ENCODE assay signal across 1 cellular context in genomic region chr19:792361-792885, GRCh38.
TF ChIP-seq lines count a peak whose summit lies in the region.

No MANE protein-coding gene starts in this region.

TF ChIP-seq in A549, 52 proteins besides CTCF, POLR2A, EP300 and RAD21 (continued from another document):
- TF ChIP-seq REST (IDR thresholded peaks at IDR 0.05) (no peak), BCL3 (IDR thresholded peaks at IDR 0.05) (no peak), KDM5A (IDR thresholded peaks at IDR 0.05) (no peak), ZSCAN20 (CRISPR knock-in tag; IDR thresholded peaks at IDR 0.05) (no peak), HEYL (CRISPR knock-in tag; IDR thresholded peaks at IDR 0.05) (no peak)
- TF ChIP-seq, protein P1, sequence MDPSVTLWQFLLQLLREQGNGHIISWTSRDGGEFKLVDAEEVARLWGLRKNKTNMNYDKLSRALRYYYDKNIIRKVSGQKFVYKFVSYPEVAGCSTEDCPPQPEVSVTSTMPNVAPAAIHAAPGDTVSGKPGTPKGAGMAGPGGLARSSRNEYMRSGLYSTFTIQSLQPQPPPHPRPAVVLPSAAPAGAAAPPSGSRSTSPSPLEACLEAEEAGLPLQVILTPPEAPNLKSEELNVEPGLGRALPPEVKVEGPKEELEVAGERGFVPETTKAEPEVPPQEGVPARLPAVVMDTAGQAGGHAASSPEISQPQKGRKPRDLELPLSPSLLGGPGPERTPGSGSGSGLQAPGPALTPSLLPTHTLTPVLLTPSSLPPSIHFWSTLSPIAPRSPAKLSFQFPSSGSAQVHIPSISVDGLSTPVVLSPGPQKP (IDR thresholded peaks at IDR 0.05; ENCODE audit: low read depth, low read length), result no peak
